In genomic region chr2:70328921-70329561, GRCh38 we compare ENCODE assay signal across 1 cellular context.
TF ChIP-seq lines count a peak whose summit lies in the region.

No MANE protein-coding gene starts in this region.

TF ChIP-seq in H1, 55 proteins besides CTCF, POLR2A, EP300 and RAD21 (continued from another document):
- TF ChIP-seq, protein P1, sequence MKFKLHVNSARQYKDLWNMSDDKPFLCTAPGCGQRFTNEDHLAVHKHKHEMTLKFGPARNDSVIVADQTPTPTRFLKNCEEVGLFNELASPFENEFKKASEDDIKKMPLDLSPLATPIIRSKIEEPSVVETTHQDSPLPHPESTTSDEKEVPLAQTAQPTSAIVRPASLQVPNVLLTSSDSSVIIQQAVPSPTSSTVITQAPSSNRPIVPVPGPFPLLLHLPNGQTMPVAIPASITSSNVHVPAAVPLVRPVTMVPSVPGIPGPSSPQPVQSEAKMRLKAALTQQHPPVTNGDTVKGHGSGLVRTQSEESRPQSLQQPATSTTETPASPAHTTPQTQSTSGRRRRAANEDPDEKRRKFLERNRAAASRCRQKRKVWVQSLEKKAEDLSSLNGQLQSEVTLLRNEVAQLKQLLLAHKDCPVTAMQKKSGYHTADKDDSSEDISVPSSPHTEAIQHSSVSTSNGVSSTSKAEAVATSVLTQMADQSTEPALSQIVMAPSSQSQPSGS (IDR thresholded peaks at IDR 0.05; ENCODE audit: low read length) = no peak
